23 cellular contexts compared by ENCODE assay signal in genomic region chr2:186617771-186618170, GRCh38.
"Had no signal": no experiment of that assay in that cellular context is flagged by ENCODE, and none has a peak within 500 bp of the region (broad histone marks: within the 10 kb centered on the region; RNA-seq: fewer than 3 reads in every experiment).

No MANE protein-coding gene starts in this region.

- H3K27ac ChIP-seq: breast epithelium, coronary artery, foreskin keratinocyte, lower lobe of right lung, skin epidermis, tibial artery had no signal

- ATAC-seq: activated T-cell treated with anti-CD3 and anti-CD28 coated beads, Interleukin-2, amount 50 U/mL, for 4 hours; foreskin keratinocyte; left colon; lower lobe of right lung; mucosa of descending colon; stimulated activated naive CD8-positive, alpha-beta T cell treated with anti-CD3 and anti-CD28 coated beads, Interleukin-15, amount 100 ng/mL, for 72 hours had no signal

- H3K9me3 ChIP-seq: breast epithelium, lower lobe of right lung, mucosa of descending colon, tibial artery had no signal

- H3K4me1 ChIP-seq: breast epithelium, foreskin keratinocyte had no signal

- H3K27me3 ChIP-seq: breast epithelium, foreskin keratinocyte, tibial artery had no signal

- H3K36me3 ChIP-seq: breast epithelium had no signal

- DNase-seq: activated CD4-positive, alpha-beta T cell treated with anti-CD3 and anti-CD28 coated beads for 4 hours; activated CD4-positive, alpha-beta T cell treated with anti-CD3 and anti-CD28 coated beads, Interleukin-2, amount 50 U/mL, for 48 hours; activated CD4-positive, CD25-positive, alpha-beta regulatory T cell; activated CD8-positive, alpha-beta memory T cell treated with anti-CD3 and anti-CD28 coated beads, Interleukin-2, amount 50 U/mL, for 48 hours; activated naive CD4-positive, alpha-beta T cell treated with Interleukin-2 at 50 U/mL for 16 hours; activated naive CD8-positive, alpha-beta T cell treated with anti-CD3 and anti-CD28 coated beads for 36 hours; activated T-cell treated with anti-CD3 and anti-CD28 coated beads, Interleukin-2, amount 50 U/mL, for 4 hours; cerebellar nuclear complex; foreskin keratinocyte; islet precursor cell; left colon; lower lobe of right lung; mesendoderm; mucosa of descending colon; naive B cell; occipital lobe; stimulated activated CD4-positive, alpha-beta T cell treated with anti-CD3 and anti-CD28 coated beads, Interleukin-1b, Interleukin-23, amount 100 ng/mL, for 48 hours; stimulated activated naive CD8-positive, alpha-beta T cell treated with anti-CD3 and anti-CD28 coated beads, Interleukin-15, amount 100 ng/mL, for 72 hours; T1000; tibial artery had no signal

- H3K4me3 ChIP-seq: breast epithelium, coronary artery, lower lobe of right lung, mucosa of descending colon, skin epidermis, tibial artery had no signal
